9 cellular contexts compared by ENCODE assay signal in genomic region chr11:61187505-61188130, GRCh38. TPM values are rescaled to one million over a fixed set of nuclear protein-coding genes. Genes with fewer than 3 reads are reported as not detected.
A peak's percentile ranks its signal among the peaks of the same experiment; 100 is the strongest.
DNase-seq lines count a peak whose midpoint lies in the region; ATAC-seq lines count a peak whose summit lies in the region.
"Had no signal": no experiment of that assay in that cellular context is flagged by ENCODE, and none has a peak within 500 bp of the region (broad histone marks: within the 10 kb centered on the region; RNA-seq: fewer than 3 reads in every experiment).

No MANE protein-coding gene starts in this region.

- POLR2A ChIA-PET in T-cell (lab: Charles Lee): no interaction called here

- H3K27me3 ChIP-seq in adipocyte (replicated peaks; ENCODE audit: control insufficient read depth, insufficient read depth, low read length): peaks cover 5% of the 10 kb centered on the region
- H3K27me3 ChIP-seq: BLaER1 had no signal

- intact Hi-C loops in left ventricle myocardium superior (cut with micrococcal nuclease): loop anchor here (5.0 kb wide), 2 partner anchors 355 to 410 kb away; no protein-coding TSS in a partner anchor

- H3K27ac Mint-ChIP-seq in T-cell: no peak overlapping the region

- peak; percentile 78 to 87 (median 84) for ATAC-seq in T-cell (replicated peaks in 1 of 4)
- ATAC-seq in left ventricle myocardium superior: peak; percentile 66
- no peak for ATAC-seq in HG02973 (IDR thresholded peaks at IDR 0.05; ENCODE audit: unreplicated experiment)

- H3K4me1 Mint-ChIP-seq in T-cell: peaks cover 0 to 5% (median 3%) of the 10 kb centered on the region in 3 donors

- peaks cover 6% of the 10 kb centered on the region for H3K9me3 ChIP-seq in adipocyte (ENCODE audit: control insufficient read depth, low read length)

- DNase-seq in SIG-M5 treated with dmso at 0.1 percent for 504 hours (lab: John Stamatoyannopoulos, UW; ENCODE audit: unreplicated experiment): peak; percentile 49
- no peak for DNase-seq in SIG-M5 (lab: John Stamatoyannopoulos, UW)
- peak; percentile 77 for DNase-seq in NCI-H146 treated with DMSO at 0.1 percent for 48 hours (lab: John Stamatoyannopoulos, UW; ENCODE audit: unreplicated experiment)
- DNase-seq in T-cell: peak; percentile 38 to 79 (median 68)
- peak; percentile 92 for DNase-seq in adipocyte (ENCODE audit: low read depth)
- DNase-seq in left ventricle myocardium superior: peak; percentile 76
- DNase-seq in renal cortical epithelial cell (ENCODE audit: low read depth): peak; percentile 70

- H3K27me3 Mint-ChIP-seq in T-cell: peaks cover 0 to 3% of the 10 kb centered on the region in 2 donors

- no peaks in the 10 kb centered on the region for H3K4me1 ChIP-seq in adipocyte (ENCODE audit: control insufficient read depth, insufficient read depth, low read length)

- CTCF ChIA-PET in T-cell (lab: Charles Lee): interaction anchor here (0.5 to 2.4 kb wide), 12 partner anchors 28 to 412 kb away, joined by 3 to 17 read pairs (median 4); partner anchors contain the start of gene CD6 (in 1 of the 2)

- H3K4me3 Mint-ChIP-seq in T-cell: no peak overlapping the region

- no peak overlapping the region for H3K9ac ChIP-seq in adipocyte (ENCODE audit: low read length)
- H3K9ac ChIP-seq: BLaER1 had no signal

- no peak overlapping the region for H3K4me3 ChIP-seq in adipocyte (ENCODE audit: low read length)
- H3K4me3 ChIP-seq: BLaER1 had no signal

- H3K9me3 Mint-ChIP-seq in T-cell: no peaks in the 10 kb centered on the region

- no peaks in the 10 kb centered on the region for H3K36me3 ChIP-seq in adipocyte (ENCODE audit: control insufficient read depth, insufficient read depth, low read length, severe bottlenecking)
- H3K36me3 ChIP-seq: BLaER1 had no signal

- H3K36me3 Mint-ChIP-seq in T-cell: no peaks in the 10 kb centered on the region

RNA-seq across cellular contexts. Expression of gene PGA3, which starts 15.7 kb away (rescaled TPM):
- total RNA-seq in T-cell: not detected
- total RNA-seq in left ventricle myocardium superior: not detected
- total RNA-seq in renal cortical epithelial cell: not detected in 2 replicates

RNA-seq across cellular contexts. Expression of gene VPS37C, which starts 26.4 kb away (rescaled TPM):
- total RNA-seq in T-cell (1 to 10 TPM; 3.3 to 7.9 (median 7.3) TPM), left ventricle myocardium superior (15.8 TPM), renal cortical epithelial cell (10.7 and 11.3 TPM in 2 replicates)

RNA-seq across cellular contexts. Expression of gene PGA4, which starts 34.5 kb away (rescaled TPM):
- total RNA-seq in T-cell: not detected
- total RNA-seq in left ventricle myocardium superior: 0.47 TPM
- not detected in 2 replicates for total RNA-seq in renal cortical epithelial cell

RNA-seq across cellular contexts. Expression of gene PGA5, which starts 53.4 kb away (rescaled TPM):
- not detected for total RNA-seq in T-cell
- 0.40 TPM for total RNA-seq in left ventricle myocardium superior
- total RNA-seq in renal cortical epithelial cell: not detected in 2 replicates
